ENCODE assay signal across 19 cellular contexts in genomic region chr2:45224321-45224995, GRCh38.
DNase-seq lines count a peak whose midpoint lies in the region; ATAC-seq and TF ChIP-seq lines count a peak whose summit lies in the region.
"Had no signal": no experiment of that assay in that cellular context is flagged by ENCODE, and none has a peak within 500 bp of the region (broad histone marks: within the 10 kb centered on the region; RNA-seq: fewer than 3 reads in every experiment).

No MANE protein-coding gene starts in this region.

- peak; percentile 54 for ATAC-seq in GM19372 (IDR thresholded peaks at IDR 0.05; ENCODE audit: low read depth, unreplicated experiment)
- ATAC-seq in stimulated activated naive B cell treated with anti-CD40 and anti-IgM and Interleukin-4, amounts not matched to agents 10 μg/mL and 1 μg/mL and 100 μg/mL, for 72 hours (replicated peaks), result peak; percentile 73 to 79
- ATAC-seq in activated T-helper 17 cell treated with anti-CD3 and anti-CD28 coated beads, Interleukin-2, amount 50 U/mL, for 72 hours (replicated peaks), result no peak
- ATAC-seq: heart left ventricle, upper lobe of right lung had no signal

- H2AFZ ChIP-seq in Karpas-422 (ENCODE audit: low read length), result 0 out of 2 replicates have a peak overlapping the region, but pooled peaks have one; percentile 13

- H3K4me2 ChIP-seq in Karpas-422 (ENCODE audit: low read depth, low read length, poor library complexity, severe bottlenecking), result peak overlapping the region; percentile 60

- H3K4me3 Mint-ChIP-seq in endodermal cell, result no peak overlapping the region
- H3K4me3 Mint-ChIP-seq in stimulated activated naive B cell treated with anti-CD40 and anti-IgM and Interleukin-4, amounts not matched to agents 10 μg/mL and 1 μg/mL and 100 μg/mL, for 72 hours, result peak overlapping the region; percentile 25 to 37
- H3K4me3 Mint-ChIP-seq in activated T-helper 17 cell treated with anti-CD3 and anti-CD28 coated beads, Interleukin-2, amount 50 U/mL, for 72 hours, result no peak overlapping the region
- H3K4me3 Mint-ChIP-seq in activated CD4-positive, alpha-beta memory T cell treated with anti-CD3 and anti-CD28 coated beads, Interleukin-2, amount 10 ng/mL, durations not matched to agents 7 days and 5 days, result no peak overlapping the region
- H3K4me3 Mint-ChIP-seq: activated naive CD8-positive, alpha-beta T cell treated with anti-CD3 and anti-CD28 coated beads, Interleukin-2, amount 10 ng/mL, durations not matched to agents 7 days and 5 days; memory B cell had no signal

- H3K4me3 ChIP-seq in Karpas-422 (ENCODE audit: low read length) (peak overlapping the region; percentile 43), endodermal cell (ENCODE audit: low read length) (no peak overlapping the region)
- H3K4me3 ChIP-seq: dorsolateral prefrontal cortex, heart left ventricle, skin epidermis, upper lobe of right lung had no signal

- peaks cover 34% of the 10 kb centered on the region for H3K4me1 Mint-ChIP-seq in endodermal cell
- H3K4me1 Mint-ChIP-seq in stimulated activated naive B cell treated with anti-CD40 and anti-IgM and Interleukin-4, amounts not matched to agents 10 μg/mL and 1 μg/mL and 100 μg/mL, for 72 hours, result peaks cover 11 to 22% of the 10 kb centered on the region in 2 donors
- H3K4me1 Mint-ChIP-seq in activated T-helper 17 cell treated with anti-CD3 and anti-CD28 coated beads, Interleukin-2, amount 50 U/mL, for 72 hours, result no peaks in the 10 kb centered on the region
- H3K4me1 Mint-ChIP-seq in activated CD4-positive, alpha-beta memory T cell treated with anti-CD3 and anti-CD28 coated beads, Interleukin-2, amount 10 ng/mL, durations not matched to agents 7 days and 5 days, result no peaks in the 10 kb centered on the region
- H3K4me1 Mint-ChIP-seq: activated naive CD8-positive, alpha-beta T cell treated with anti-CD3 and anti-CD28 coated beads, Interleukin-2, amount 10 ng/mL, durations not matched to agents 7 days and 5 days had no signal

- H3K4me1 ChIP-seq in Karpas-422 (ENCODE audit: low read length) (peaks cover 36% of the 10 kb centered on the region), endodermal cell (ENCODE audit: control insufficient read depth, insufficient read depth, low read length) (peaks cover 10% of the 10 kb centered on the region)
- H3K4me1 ChIP-seq: upper lobe of right lung had no signal

- H3K9me3 Mint-ChIP-seq in endodermal cell, result peaks cover 8% of the 10 kb centered on the region
- peaks cover 6 to 13% of the 10 kb centered on the region in 2 donors for H3K9me3 Mint-ChIP-seq in stimulated activated naive B cell treated with anti-CD40 and anti-IgM and Interleukin-4, amounts not matched to agents 10 μg/mL and 1 μg/mL and 100 μg/mL, for 72 hours
- H3K9me3 Mint-ChIP-seq in activated T-helper 17 cell treated with anti-CD3 and anti-CD28 coated beads, Interleukin-2, amount 50 U/mL, for 72 hours, result peaks cover 7% of the 10 kb centered on the region
- H3K9me3 Mint-ChIP-seq in activated CD4-positive, alpha-beta memory T cell treated with anti-CD3 and anti-CD28 coated beads, Interleukin-2, amount 10 ng/mL, durations not matched to agents 7 days and 5 days, result no peaks in the 10 kb centered on the region
- H3K9me3 Mint-ChIP-seq: memory B cell had no signal

- no peak for TF ChIP-seq CTCF in endodermal cell (conservative IDR thresholded peaks at IDR 0.05)

- H3K36me3 Mint-ChIP-seq in endodermal cell (ENCODE audit: low read depth), result peaks cover 3% of the 10 kb centered on the region
- peaks cover 4 to 5% of the 10 kb centered on the region in 2 donors for H3K36me3 Mint-ChIP-seq in stimulated activated naive B cell treated with anti-CD40 and anti-IgM and Interleukin-4, amounts not matched to agents 10 μg/mL and 1 μg/mL and 100 μg/mL, for 72 hours
- H3K36me3 Mint-ChIP-seq in activated T-helper 17 cell treated with anti-CD3 and anti-CD28 coated beads, Interleukin-2, amount 50 U/mL, for 72 hours (ENCODE audit: low read depth), result no peaks in the 10 kb centered on the region
- no peaks in the 10 kb centered on the region for H3K36me3 Mint-ChIP-seq in activated CD4-positive, alpha-beta memory T cell treated with anti-CD3 and anti-CD28 coated beads, Interleukin-2, amount 10 ng/mL, durations not matched to agents 7 days and 5 days (ENCODE audit: low read depth)
- H3K36me3 Mint-ChIP-seq: activated naive CD8-positive, alpha-beta T cell treated with anti-CD3 and anti-CD28 coated beads, Interleukin-2, amount 10 ng/mL, durations not matched to agents 7 days and 5 days; memory B cell had no signal

- peak overlapping the region; percentile 96 for H3K27ac ChIP-seq in Karpas-422 (ENCODE audit: low read length)
- no peak overlapping the region for H3K27ac ChIP-seq in endodermal cell (ENCODE audit: low read depth, low read length)
- H3K27ac ChIP-seq: dorsolateral prefrontal cortex, heart left ventricle, RWPE1, skin epidermis, upper lobe of right lung had no signal

- H3K27me3 ChIP-seq in Karpas-422 (ENCODE audit: low read length) (no peaks in the 10 kb centered on the region; the same call in 1 of the 2 replicates), endodermal cell (ENCODE audit: control insufficient read depth, insufficient read depth, low read length, poor library complexity, severe bottlenecking) (no peaks in the 10 kb centered on the region)
- H3K27me3 ChIP-seq: upper lobe of right lung had no signal

- H4K20me1 ChIP-seq in Karpas-422 (ENCODE audit: insufficient read depth, low read depth, low read length), result no peaks in the 10 kb centered on the region

- no peaks in the 10 kb centered on the region for H3K79me2 ChIP-seq in Karpas-422 (ENCODE audit: low read length)

- H3K36me3 ChIP-seq in Karpas-422 (ENCODE audit: insufficient read depth, low read length) (peaks cover 12% of the 10 kb centered on the region), endodermal cell (ENCODE audit: control insufficient read depth, insufficient read depth, low read length) (no peaks in the 10 kb centered on the region)
- H3K36me3 ChIP-seq: heart left ventricle, upper lobe of right lung had no signal

- 76 to 83% methylated on average over 12 to 13 of the region's 13 CpGs for WGBS in endodermal cell (ENCODE audit: insufficient coverage in 1 of 2, insufficient read length in 1 of 2), 2 experiments

- DNase-seq in Karpas-422, result peak; percentile 95
- peak; percentile 49 for DNase-seq in endodermal cell
- DNase-seq in stimulated activated naive B cell treated with anti-CD40 and anti-IgM and Interleukin-4, amounts not matched to agents 10 μg/mL and 1 μg/mL and 100 μg/mL, for 72 hours, result no peak
- DNase-seq in stimulated activated CD4-positive, alpha-beta T cell treated with anti-CD3 and anti-CD28 coated beads, Interleukin-4, amount 100 ng/mL, for 24 hours, result no peak
- no peak for DNase-seq in activated gamma-delta T cell (lab: John Stamatoyannopoulos, UW)
- no peak for DNase-seq in activated CD4-positive, alpha-beta memory T cell treated with anti-CD3 and anti-CD28 coated beads, Interleukin-2, amount 10 ng/mL, durations not matched to agents 7 days and 5 days
- DNase-seq: activated naive CD8-positive, alpha-beta T cell treated with anti-CD3 and anti-CD28 coated beads, Interleukin-2, amount 10 ng/mL, durations not matched to agents 7 days and 5 days; dorsolateral prefrontal cortex; heart left ventricle; KG1; NCI-H1694 treated with DMSO at 0.1 percent for 48 hours; NCI-H526; substantia nigra; upper lobe of right lung had no signal

- peaks cover 7% of the 10 kb centered on the region for H3K9me3 ChIP-seq in Karpas-422 (ENCODE audit: low read length)
- H3K9me3 ChIP-seq in endodermal cell (ENCODE audit: control insufficient read depth, low read length), result no peaks in the 10 kb centered on the region
- H3K9me3 ChIP-seq: heart left ventricle, upper lobe of right lung had no signal

- POLR2A ChIA-PET in activated CD4-positive, alpha-beta memory T cell treated with anti-CD3 and anti-CD28 coated beads, Interleukin-2, amount 10 ng/mL, durations not matched to agents 7 days and 5 days (lab: Charles Lee), result no interaction called here

- no peak overlapping the region for H3K27ac Mint-ChIP-seq in endodermal cell
- H3K27ac Mint-ChIP-seq in stimulated activated naive B cell treated with anti-CD40 and anti-IgM and Interleukin-4, amounts not matched to agents 10 μg/mL and 1 μg/mL and 100 μg/mL, for 72 hours, result no peak overlapping the region
- no peak overlapping the region for H3K27ac Mint-ChIP-seq in activated T-helper 17 cell treated with anti-CD3 and anti-CD28 coated beads, Interleukin-2, amount 50 U/mL, for 72 hours
- no peak overlapping the region for H3K27ac Mint-ChIP-seq in activated CD4-positive, alpha-beta memory T cell treated with anti-CD3 and anti-CD28 coated beads, Interleukin-2, amount 10 ng/mL, durations not matched to agents 7 days and 5 days
- H3K27ac Mint-ChIP-seq: activated naive CD8-positive, alpha-beta T cell treated with anti-CD3 and anti-CD28 coated beads, Interleukin-2, amount 10 ng/mL, durations not matched to agents 7 days and 5 days; memory B cell had no signal

- H3K27me3 Mint-ChIP-seq in endodermal cell (ENCODE audit: insufficient read depth), result no peaks in the 10 kb centered on the region
- H3K27me3 Mint-ChIP-seq in stimulated activated naive B cell treated with anti-CD40 and anti-IgM and Interleukin-4, amounts not matched to agents 10 μg/mL and 1 μg/mL and 100 μg/mL, for 72 hours, result peaks cover 26 to 29% of the 10 kb centered on the region in 2 donors
- H3K27me3 Mint-ChIP-seq in activated T-helper 17 cell treated with anti-CD3 and anti-CD28 coated beads, Interleukin-2, amount 50 U/mL, for 72 hours, result peaks cover 32% of the 10 kb centered on the region
- peaks cover 18% of the 10 kb centered on the region for H3K27me3 Mint-ChIP-seq in activated CD4-positive, alpha-beta memory T cell treated with anti-CD3 and anti-CD28 coated beads, Interleukin-2, amount 10 ng/mL, durations not matched to agents 7 days and 5 days

- H3K9ac ChIP-seq in Karpas-422 (ENCODE audit: low read length) (peak overlapping the region; percentile 65), endodermal cell (ENCODE audit: extremely low read depth, low read length, poor library complexity, severe bottlenecking) (no peak overlapping the region)

- CTCF ChIA-PET in activated CD4-positive, alpha-beta memory T cell treated with anti-CD3 and anti-CD28 coated beads, Interleukin-2, amount 10 ng/mL, durations not matched to agents 7 days and 5 days (lab: Charles Lee), result no interaction called here

- no peaks in the 10 kb centered on the region for H3K9me2 ChIP-seq in Karpas-422 (replicated peaks; ENCODE audit: insufficient read depth, low read length)

Comparison
In these comparisons a context has a peak if more than half of its experiments do, and no peak if none do; other contexts are left out.
1. DNase-seq: peak in Karpas-422 (single experiment) and endodermal cell (single experiment); none in stimulated activated naive B cell treated with anti-CD40 and anti-IgM and Interleukin-4, amounts not matched to agents 10 μg/mL and 1 μg/mL and 100 μg/mL, for 72 hours (single experiment), stimulated activated CD4-positive, alpha-beta T cell treated with anti-CD3 and anti-CD28 coated beads, Interleukin-4, amount 100 ng/mL, for 24 hours (single experiment), activated gamma-delta T cell (single experiment) and activated CD4-positive, alpha-beta memory T cell treated with anti-CD3 and anti-CD28 coated beads, Interleukin-2, amount 10 ng/mL, durations not matched to agents 7 days and 5 days (single experiment).
2. H3K4me3 Mint-ChIP-seq: peak in stimulated activated naive B cell treated with anti-CD40 and anti-IgM and Interleukin-4, amounts not matched to agents 10 μg/mL and 1 μg/mL and 100 μg/mL, for 72 hours (2 of 2); none in endodermal cell (single experiment), activated T-helper 17 cell treated with anti-CD3 and anti-CD28 coated beads, Interleukin-2, amount 50 U/mL, for 72 hours (single experiment) and activated CD4-positive, alpha-beta memory T cell treated with anti-CD3 and anti-CD28 coated beads, Interleukin-2, amount 10 ng/mL, durations not matched to agents 7 days and 5 days (single experiment).